24 cellular contexts compared by ENCODE assay signal in the genomic region with DNA sequence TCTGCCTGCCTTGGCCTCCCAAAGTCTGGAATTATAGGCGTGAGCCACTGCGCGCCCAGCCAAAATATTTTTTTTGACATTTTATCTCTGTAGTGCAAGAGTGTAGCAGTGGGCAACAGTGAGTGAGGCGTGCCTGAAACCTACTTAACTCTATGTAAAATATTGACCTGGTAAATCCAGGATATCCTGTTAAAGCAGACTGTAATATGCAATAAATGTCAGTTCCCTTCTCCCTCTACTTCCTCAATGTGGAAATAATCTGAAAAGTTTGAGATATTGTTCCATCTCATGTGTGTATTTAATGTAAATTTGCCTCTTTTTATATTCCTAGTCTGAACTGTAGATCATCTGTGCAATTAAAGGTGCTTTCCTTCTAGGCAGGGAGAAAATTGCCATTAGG. TPM values are rescaled to one million over a fixed set of nuclear protein-coding genes. Genes with fewer than 3 reads are reported as not detected.
DNase-seq lines count a peak whose midpoint lies in the region; ATAC-seq and TF ChIP-seq lines count a peak whose summit lies in the region.
"Had no signal": no experiment of that assay in that cellular context is flagged by ENCODE, and none has a peak within 500 bp of the region (broad histone marks: within the 10 kb centered on the region; RNA-seq: fewer than 3 reads in every experiment).

No MANE protein-coding gene starts in this region.

- H3K27ac ChIP-seq in BLaER1 treated with 17β-estradiol and CSF1 and Interleukin-3, amounts not matched to agents 10 nM and 100 nM = peak overlapping the region in 5 of 11 experiments; percentile 9 to 77 (median 45); a peak in 8 of 22 replicates
- H3K27ac ChIP-seq in OCI-LY7 (ENCODE audit: low read depth, low read length, poor library complexity, severe bottlenecking) = no peak overlapping the region
- H3K27ac ChIP-seq: KMS-11, PC-9, SJSA1 had no signal

- H3K4me3 Mint-ChIP-seq in IgD-negative memory B cell (no peak overlapping the region), chondrocyte (ENCODE audit: unreplicated experiment) (no peak overlapping the region)
- H3K4me3 Mint-ChIP-seq: CD8-positive, alpha-beta memory T cell; T-cell; T-helper 2 cell treated with Interferon-gamma antibody and Interleukin-4, amounts not matched to agents 5 μg/mL and 100 μg/mL, for 36 hours had no signal

- peaks cover 22 to 53% (median 34%) of the 10 kb centered on the region in 10 experiments for H3K4me1 ChIP-seq in BLaER1 treated with 17β-estradiol and CSF1 and Interleukin-3, amounts not matched to agents 10 nM and 100 nM
- peaks cover 52% of the 10 kb centered on the region for H3K4me1 ChIP-seq in OCI-LY7 (ENCODE audit: insufficient read depth, low read length, poor library complexity, severe bottlenecking)
- H3K4me1 ChIP-seq: SJSA1 had no signal

- H3K9me3 ChIP-seq in BLaER1 treated with 17β-estradiol and CSF1 and Interleukin-3, amounts not matched to agents 10 nM and 100 nM (replicated peaks in 1 of 11) = no peaks in the 10 kb centered on the region
- no peaks in the 10 kb centered on the region for H3K9me3 ChIP-seq in OCI-LY7 (ENCODE audit: low read length)
- H3K9me3 ChIP-seq: SJSA1 had no signal

- H3K4me1 Mint-ChIP-seq in IgD-negative memory B cell (peaks cover 25 to 31% (median 31%) of the 10 kb centered on the region in 3 donors), chondrocyte (ENCODE audit: low read depth) (no peaks in the 10 kb centered on the region)
- H3K4me1 Mint-ChIP-seq: CD8-positive, alpha-beta memory T cell had no signal

- H3K36me3 ChIP-seq in BLaER1 treated with 17β-estradiol and CSF1 and Interleukin-3, amounts not matched to agents 10 nM and 100 nM = no peaks in the 10 kb centered on the region
- no peaks in the 10 kb centered on the region for H3K36me3 ChIP-seq in OCI-LY7 (ENCODE audit: insufficient read depth, low read length)
- H3K36me3 ChIP-seq: SJSA1 had no signal

- peak overlapping the region; percentile 34; the same call in 1 of the 2 replicates for H2AFZ ChIP-seq in OCI-LY7 (ENCODE audit: low read length)
- H2AFZ ChIP-seq: PC-9 had no signal

- CTCF ChIA-PET in OCI-LY7 (lab: Charles Lee; ENCODE audit: unreplicated experiment) = no interaction called here

- H3K4me2 ChIP-seq in BLaER1 treated with 17β-estradiol and CSF1 and Interleukin-3, amounts not matched to agents 10 nM and 100 nM = peak overlapping the region in 6 of 11 experiments; percentile 22 to 81 (median 48); a peak in 11 of 22 replicates
- no peak overlapping the region; the same call in 1 of the 2 replicates for H3K4me2 ChIP-seq in OCI-LY7 (ENCODE audit: low read length)
- H3K4me2 ChIP-seq: KMS-11, PC-9 had no signal

- H3K9ac ChIP-seq in BLaER1 treated with 17β-estradiol and CSF1 and Interleukin-3, amounts not matched to agents 10 nM and 100 nM = no peak overlapping the region
- H3K9ac ChIP-seq: KMS-11 had no signal

- no peak for TF ChIP-seq CTCF in OCI-LY7 (conservative IDR thresholded peaks at IDR 0.05; ENCODE audit: low read length)
- no peak for TF ChIP-seq CTCF in chondrocyte (IDR thresholded peaks at IDR 0.05)

- no peaks in the 10 kb centered on the region for H3K9me2 ChIP-seq in OCI-LY7 (ENCODE audit: insufficient read depth, low read length)

- H3K4me3 ChIP-seq in BLaER1 treated with 17β-estradiol and CSF1 and Interleukin-3, amounts not matched to agents 10 nM and 100 nM = no peak overlapping the region
- no peak overlapping the region for H3K4me3 ChIP-seq in OCI-LY7 (ENCODE audit: low read depth, low read length, poor library complexity, severe bottlenecking)
- H3K4me3 ChIP-seq: PC-9, SJSA1 had no signal

- no peak for ATAC-seq in GM21786 (IDR thresholded peaks at IDR 0.05; ENCODE audit: unreplicated experiment)
- ATAC-seq: T-cell had no signal

- H3K27me3 ChIP-seq in BLaER1 treated with 17β-estradiol and CSF1 and Interleukin-3, amounts not matched to agents 10 nM and 100 nM = no peaks in the 10 kb centered on the region
- H3K27me3 ChIP-seq: SJSA1 had no signal

- H3K79me2 ChIP-seq in OCI-LY7 (ENCODE audit: insufficient read depth, low read depth, low read length) = no peaks in the 10 kb centered on the region

- H4K20me1 ChIP-seq in BLaER1 treated with 17β-estradiol and CSF1 and Interleukin-3, amounts not matched to agents 10 nM and 100 nM = no peaks in the 10 kb centered on the region
- H4K20me1 ChIP-seq in OCI-LY7 (ENCODE audit: insufficient read depth, low read length) = no peaks in the 10 kb centered on the region

- intact Hi-C loops in OCI-LY7 (cut with micrococcal nuclease; ENCODE audit: unreplicated experiment) = loop anchor here (5.0 to 10.0 kb wide), 2 partner anchors 93 to 375 kb away; a partner anchor contains a TSS

- DNase-seq in OCI-LY7 (ENCODE audit: low spot score) (no peak), chondrocyte (ENCODE audit: low spot score) (no peak), NCI-H1694 treated with DMSO at 0.1 percent for 48 hours (lab: John Stamatoyannopoulos, UW) (no peak), NCI-H345 treated with DMSO at 0.1 percent for 48 hours (lab: John Stamatoyannopoulos, UW; ENCODE audit: unreplicated experiment) (no peak), NCI-H1092 (lab: John Stamatoyannopoulos, UW) (no peak)
- DNase-seq: C1 segment of cervical spinal cord; CD8-positive, alpha-beta memory T cell; DMS 273 treated with DMSO at 0.1 percent for 48 hours; DMS79; NCI-H1105 treated with DMSO at 0.1 percent for 48 hours; NCI-H146; NCI-H2029; NCI-H446 treated with DMSO at 0.1 percent for 48 hours; NCI-H526 treated with DMSO at 0.1 percent for 48 hours; PC-9; Right ventricle myocardium superior; RPMI8226; T-cell had no signal

- no peaks in the 10 kb centered on the region for H3K36me3 Mint-ChIP-seq in IgD-negative memory B cell
- no peaks in the 10 kb centered on the region for H3K36me3 Mint-ChIP-seq in chondrocyte (ENCODE audit: low read depth)
- H3K36me3 Mint-ChIP-seq: CD8-positive, alpha-beta memory T cell; T-cell had no signal

- BruUV-seq in OCI-LY7 (replicated peaks; lab: Mats Ljungman, UMichigan) = no TSS peak

- no peaks in the 10 kb centered on the region for H3K27me3 Mint-ChIP-seq in IgD-negative memory B cell
- H3K27me3 Mint-ChIP-seq in chondrocyte (ENCODE audit: low read depth) = no peaks in the 10 kb centered on the region
- H3K27me3 Mint-ChIP-seq: T-cell had no signal

- H3K9me3 Mint-ChIP-seq in IgD-negative memory B cell (no peaks in the 10 kb centered on the region), chondrocyte (ENCODE audit: low read depth) (no peaks in the 10 kb centered on the region)
- H3K9me3 Mint-ChIP-seq: CD8-positive, alpha-beta memory T cell; T-cell; T-helper 2 cell treated with Interferon-gamma antibody and Interleukin-4, amounts not matched to agents 5 μg/mL and 100 μg/mL, for 36 hours had no signal

- POLR2A ChIA-PET in OCI-LY7 (lab: Charles Lee) = interaction anchor here (0.5 to 1.5 kb wide), 4 partner anchors 10 to 60 kb away, joined by 3 to 5 read pairs (median 4); a partner anchor contains a TSS

- H3K27ac Mint-ChIP-seq in IgD-negative memory B cell = peak overlapping the region in 2 of 3 donors; percentile 33 to 69
- H3K27ac Mint-ChIP-seq in chondrocyte (ENCODE audit: unreplicated experiment) = peak overlapping the region; percentile 12
- H3K27ac Mint-ChIP-seq: CD8-positive, alpha-beta memory T cell; T-cell; T-helper 2 cell treated with Interferon-gamma antibody and Interleukin-4, amounts not matched to agents 5 μg/mL and 100 μg/mL, for 36 hours had no signal

RNA-seq across cellular contexts. Expression of a gene that starts 9.5 kb away (rescaled TPM):
- 30.0 TPM for polyA plus RNA-seq in IgD-negative memory B cell
- total RNA-seq in OCI-LY7 (2014; rRNA removed; shearing (Covaris generic)) = 34.5 and 36.3 TPM in 2 replicates
- total RNA-seq in OCI-LY7 (2022) = 42.1 and 43.4 TPM in 2 replicates
- 26.8 to 28.5 TPM (median 26.9 TPM) in 3 replicates for total RNA-seq in chondrocyte
